Comparison of ENCODE assay signal across 8 cellular contexts in genomic region chr9:35736201-35736633, GRCh38. TPM values are rescaled to one million over a fixed set of nuclear protein-coding genes. Genes with fewer than 3 reads are reported as not detected.
DNase-seq lines count a peak whose midpoint lies in the region; ATAC-seq and TF ChIP-seq lines count a peak whose summit lies in the region.

No MANE protein-coding gene starts in this region.

- H3K9me3 Mint-ChIP-seq in CD14-positive monocyte, result peaks cover 0 to 2% (median 0%) of the 10 kb centered on the region in 7 donors

- H3K4me1 ChIP-seq in HAP-1, result peaks cover 7% of the 10 kb centered on the region; the same call in 1 of the 2 replicates
- H3K4me1 ChIP-seq in tibial nerve, result peaks cover 0 to 22% (median 16%) of the 10 kb centered on the region in 4 donors

- H3K27me3 ChIP-seq in HAP-1 (ENCODE audit: low read depth) (no peaks in the 10 kb centered on the region), tibial nerve (no peaks in the 10 kb centered on the region)

- intact Hi-C loops in CD14-positive monocyte (cut with micrococcal nuclease), result loop anchor here in 1 of 2 donors (10.0 kb wide), 1 partner anchor 131 kb away; the partner anchor contains the start of gene TESK1

- peak overlapping the region in 4 of 7 donors; percentile 21 to 58 (median 34) for H3K27ac Mint-ChIP-seq in CD14-positive monocyte

- peaks cover 0 to 6% (median 1%) of the 10 kb centered on the region in 3 donors for H3K27me3 Mint-ChIP-seq in CD14-positive monocyte (ENCODE audit: low read depth in 3 of 3)

- no peak for TF ChIP-seq EP300 in tibial nerve (IDR thresholded peaks at IDR 0.05)

- peak; percentile 87 for TF ChIP-seq CTCF in CD14-positive monocyte (IDR thresholded peaks at IDR 0.05)
- peak; percentile 61 to 77 (median 69) for TF ChIP-seq CTCF in tibial nerve (IDR thresholded peaks at IDR 0.05)

- TF ChIP-seq POLR2A in tibial nerve (IDR thresholded peaks at IDR 0.05), result no peak

- WGBS in tibial nerve, 2 donors, result 28 to 29% methylated on average over 3 to 5 of the region's 5 CpGs

- H3K4me1 Mint-ChIP-seq in CD14-positive monocyte, result peaks cover 21% of the 10 kb centered on the region

- H3K4me3 Mint-ChIP-seq in CD14-positive monocyte, result no peak overlapping the region

- DNase-seq in CD14-positive monocyte (ENCODE audit: low spot score) (peak; percentile 68), HAP-1 (ENCODE audit: low spot score in 2 of 2) (peak; percentile 71 to 85), NCI-H526 (lab: John Stamatoyannopoulos, UW) (peak; percentile 57 to 70), middle frontal gyrus (ENCODE audit: extremely low spot score, low spot score) (peak; percentile 34), tibial nerve (ENCODE audit: low spot score in 2 of 2) (peak; percentile 46 to 74)
- peak; percentile 75 for DNase-seq in activated CD4-positive, alpha-beta T cell treated with anti-CD3 and anti-CD28 coated beads for 48 hours
- DNase-seq in effector CD4-positive, alpha-beta T cell, result peak; percentile 51

- no peak for ATAC-seq in HG03139 (IDR thresholded peaks at IDR 0.05; ENCODE audit: unreplicated experiment)

- in situ Hi-C loops in HAP-1 (cut with MboI; ENCODE audit: low sequenced_read_pairs), result no loop called here

- H3K36me3 ChIP-seq in HAP-1 (replicated peaks) (peaks cover 70% of the 10 kb centered on the region), tibial nerve (peaks cover 0 to 72% (median 17%) of the 10 kb centered on the region in 3 donors)

- peaks cover 58 to 70% of the 10 kb centered on the region in 2 donors for H3K36me3 Mint-ChIP-seq in CD14-positive monocyte

- H3K4me3 ChIP-seq in HAP-1 (no peak overlapping the region), tibial nerve (no peak overlapping the region)

- peak overlapping the region in 1 of 4 donors; percentile 28 for H3K27ac ChIP-seq in tibial nerve

- H3K9me3 ChIP-seq in HAP-1 (no peaks in the 10 kb centered on the region), tibial nerve (no peaks in the 10 kb centered on the region)

RNA-seq across cellular contexts. Expression of gene CREB3, which starts 3.8 kb away (rescaled TPM):
- polyA plus RNA-seq in CD14-positive monocyte, result 10 to 100 TPM; 32.2 to 38.7 TPM
- total RNA-seq in tibial nerve, result 10 to 100 TPM; 41.6 to 70.1 (median 53.5) TPM

RNA-seq across cellular contexts. Expression of gene TLN1, which starts 4.2 kb away (rescaled TPM):
- 10 to 100 TPM; 46.6 to 93.0 TPM for polyA plus RNA-seq in CD14-positive monocyte
- 100 to 1,000 TPM; 284 to 405 (median 350) TPM for total RNA-seq in tibial nerve

RNA-seq across cellular contexts. Expression of gene GBA2, which starts 12.8 kb away (rescaled TPM):
- polyA plus RNA-seq in CD14-positive monocyte, result 10 to 100 TPM; 18.1 to 26.4 TPM
- total RNA-seq in tibial nerve, result 10 to 100 TPM; 63.8 to 92.1 (median 66.1) TPM

RNA-seq across cellular contexts. Expression of gene RGP1, which starts 12.9 kb away (rescaled TPM):
- 1 to 10 TPM; 2.3 to 3.3 TPM for polyA plus RNA-seq in CD14-positive monocyte
- 10 to 100 TPM; 18.6 to 21.3 (median 20.2) TPM for total RNA-seq in tibial nerve

RNA-seq across cellular contexts. Expression of gene MSMP, which starts 17.9 kb away (rescaled TPM):
- polyA plus RNA-seq in CD14-positive monocyte, result not detected
- total RNA-seq in tibial nerve, result not detected
